ENCODE assay signal across 27 cellular contexts in the genomic region with DNA sequence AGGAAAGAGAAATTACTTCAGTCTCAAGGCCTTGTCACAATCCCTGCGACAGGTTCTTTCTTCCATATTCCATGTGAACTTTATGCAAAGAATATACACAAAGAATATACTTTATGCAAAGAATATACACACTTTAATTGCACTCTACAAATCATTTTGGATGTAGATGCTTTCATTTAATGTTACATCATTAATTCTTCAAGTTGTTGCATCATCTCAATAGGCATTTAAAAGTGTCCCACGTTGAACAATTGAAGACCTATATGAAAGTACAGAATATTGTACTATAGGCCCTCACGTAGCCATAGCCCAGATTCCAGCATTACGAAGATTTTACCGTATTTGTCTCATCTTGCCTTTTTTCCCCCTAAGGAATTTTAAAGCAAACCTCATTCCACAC. TPM values are rescaled to one million over a fixed set of nuclear protein-coding genes. Genes with fewer than 3 reads are reported as not detected.
"Had no signal": no experiment of that assay in that cellular context is flagged by ENCODE, and none has a peak within 500 bp of the region (broad histone marks: within the 10 kb centered on the region; RNA-seq: fewer than 3 reads in every experiment).

No MANE protein-coding gene starts in this region.

- H3K4me1 ChIP-seq: colonic mucosa, gastrocnemius medialis, heart right ventricle, left lung had no signal

- FAIRE-seq: endometrium, islet of Langerhans, keratinocyte had no signal

- H3K27me3 ChIP-seq: colonic mucosa had no signal

- H3K36me3 ChIP-seq: colonic mucosa, esophagus squamous epithelium, gastrocnemius medialis, heart right ventricle, left lung had no signal

- H3K27ac ChIP-seq: colonic mucosa, epithelial cell of prostate, esophagus squamous epithelium, gastrocnemius medialis, heart right ventricle, left lung had no signal

- ATAC-seq: effector memory CD8-positive, alpha-beta T cell; esophagus mucosa; gastrocnemius medialis; heart right ventricle; left cardiac atrium; left lung; left ventricle myocardium superior; naive thymus-derived CD4-positive, alpha-beta T cell had no signal

- DNase-seq: colonic mucosa; cortex of kidney; effector CD8-positive, alpha-beta T cell; effector memory CD8-positive, alpha-beta T cell; endodermal cell; erythroblast; esophagus squamous epithelium; foreskin fibroblast; foreskin melanocyte; gastrocnemius medialis; heart right ventricle; hippocampal formation; left cardiac atrium; left ventricle myocardium superior; mammary epithelial cell; mesendoderm; midbrain; naive thymus-derived CD4-positive, alpha-beta T cell had no signal

- H3K4me3 ChIP-seq: colonic mucosa, esophagus squamous epithelium, gastrocnemius medialis, heart right ventricle, left lung, lung had no signal

- H3K9me3 ChIP-seq: colonic mucosa, esophagus squamous epithelium, gastrocnemius medialis, heart right ventricle, left lung had no signal

RNA-seq across cellular contexts. Expression of a gene that starts 33.1 kb away (rescaled TPM):
- total RNA-seq: dermis microvascular lymphatic vessel endothelial cell, endodermal cell, glomerular endothelial cell, mammary epithelial cell had no signal
- polyA plus RNA-seq: keratinocyte, mammary epithelial cell had no signal
